ENCODE assay signal across 19 cellular contexts in genomic region chr1:76068542-76068941, GRCh38. TPM values are rescaled to one million over a fixed set of nuclear protein-coding genes. Genes with fewer than 3 reads are reported as not detected.
A peak's percentile ranks its signal among the peaks of the same experiment; 100 is the strongest.
DNase-seq lines count a peak whose midpoint lies in the region; ATAC-seq and TF ChIP-seq lines count a peak whose summit lies in the region.
"Had no signal": no experiment of that assay in that cellular context is flagged by ENCODE, and none has a peak within 500 bp of the region (broad histone marks: within the 10 kb centered on the region; RNA-seq: fewer than 3 reads in every experiment).

No MANE protein-coding gene starts in this region.

- H3K27ac Mint-ChIP-seq in activated naive CD8-positive, alpha-beta T cell treated with anti-CD3 and anti-CD28 coated beads, Interleukin-2, amount 50 U/mL, for 24 hours: no peak overlapping the region
- H3K27ac Mint-ChIP-seq: activated T-helper 17 cell treated with anti-CD3 and anti-CD28 coated beads, Interleukin-2, amount 50 U/mL, for 72 hours; T-helper 2 cell treated with Interferon-gamma antibody and Interleukin-4, amounts not matched to agents 5 μg/mL and 100 μg/mL, for 36 hours had no signal

- H3K27me3 ChIP-seq in BLaER1 (no peaks in the 10 kb centered on the region; the same call in 1 of the 2 replicates), upper lobe of left lung (no peaks in the 10 kb centered on the region)

- no peak overlapping the region for H3K9ac ChIP-seq in BLaER1

- DNase-seq in LHCN-M2 (ENCODE audit: low read depth): peak; percentile 45
- DNase-seq in dermis microvascular lymphatic vessel endothelial cell (ENCODE audit: low read depth in 2 of 2): peak; percentile 83
- peak; percentile 73 to 90 for DNase-seq in lung microvascular endothelial cell (ENCODE audit: low read depth in 2 of 2)
- DNase-seq in NCI-H446 (lab: John Stamatoyannopoulos, UW): no peak
- no peak for DNase-seq in activated naive CD8-positive, alpha-beta T cell treated with anti-CD3 and anti-CD28 coated beads, Interleukin-2, amount 50 U/mL, for 24 hours
- DNase-seq in upper lobe of left lung: no peak
- DNase-seq: activated CD4-positive, alpha-beta T cell treated with anti-CD3 and anti-CD28 coated beads, Interleukin-2, amount 50 U/mL, for 48 hours; caudate nucleus; erythroblast; GDM1; NCI-H1048; NCI-H446 treated with DMSO at 0.1 percent for 48 hours; stimulated activated naive CD4-positive, alpha-beta T cell treated with Interleukin-2 at 50 U/mL for 16 hours had no signal

- no peaks in the 10 kb centered on the region for H3K9me3 Mint-ChIP-seq in activated naive CD8-positive, alpha-beta T cell treated with anti-CD3 and anti-CD28 coated beads, Interleukin-2, amount 50 U/mL, for 24 hours
- H3K9me3 Mint-ChIP-seq: activated T-helper 17 cell treated with anti-CD3 and anti-CD28 coated beads, Interleukin-2, amount 50 U/mL, for 72 hours; T-helper 2 cell treated with Interferon-gamma antibody and Interleukin-4, amounts not matched to agents 5 μg/mL and 100 μg/mL, for 36 hours had no signal

- no peak for TF ChIP-seq CTCF in upper lobe of left lung (IDR thresholded peaks at IDR 0.05)

- H3K4me3 Mint-ChIP-seq in activated naive CD8-positive, alpha-beta T cell treated with anti-CD3 and anti-CD28 coated beads, Interleukin-2, amount 50 U/mL, for 24 hours: no peak overlapping the region
- H3K4me3 Mint-ChIP-seq: activated T-helper 17 cell treated with anti-CD3 and anti-CD28 coated beads, Interleukin-2, amount 50 U/mL, for 72 hours; T-helper 2 cell treated with Interferon-gamma antibody and Interleukin-4, amounts not matched to agents 5 μg/mL and 100 μg/mL, for 36 hours had no signal

- H3K4me2 ChIP-seq in BLaER1: peak overlapping the region; percentile 76

- H3K4me1 ChIP-seq in BLaER1: peaks cover 63% of the 10 kb centered on the region
- H3K4me1 ChIP-seq in upper lobe of left lung: peaks cover 0 to 10% (median under 1%) of the 10 kb centered on the region in 4 donors

- H3K4me1 Mint-ChIP-seq in activated naive CD8-positive, alpha-beta T cell treated with anti-CD3 and anti-CD28 coated beads, Interleukin-2, amount 50 U/mL, for 24 hours: peaks cover 3% of the 10 kb centered on the region
- H3K4me1 Mint-ChIP-seq: activated T-helper 17 cell treated with anti-CD3 and anti-CD28 coated beads, Interleukin-2, amount 50 U/mL, for 72 hours had no signal

- H3K9me3 ChIP-seq in BLaER1 (no peaks in the 10 kb centered on the region), upper lobe of left lung (no peaks in the 10 kb centered on the region)

- H3K27ac ChIP-seq in BLaER1 (no peak overlapping the region), upper lobe of left lung (no peak overlapping the region)

- H3K27me3 Mint-ChIP-seq in activated naive CD8-positive, alpha-beta T cell treated with anti-CD3 and anti-CD28 coated beads, Interleukin-2, amount 50 U/mL, for 24 hours: peaks cover 1% of the 10 kb centered on the region

- TF ChIP-seq EP300 in upper lobe of left lung (IDR thresholded peaks at IDR 0.05): no peak

- no peaks in the 10 kb centered on the region for H3K36me3 Mint-ChIP-seq in activated naive CD8-positive, alpha-beta T cell treated with anti-CD3 and anti-CD28 coated beads, Interleukin-2, amount 50 U/mL, for 24 hours (ENCODE audit: low read depth)

- WGBS in upper lobe of left lung, 2 donors: 79 to 89% methylated on average over 1 of the region's 1 CpG

- H3K36me3 ChIP-seq in BLaER1 (no peaks in the 10 kb centered on the region), upper lobe of left lung (no peaks in the 10 kb centered on the region)

- H3K4me3 ChIP-seq in BLaER1 (no peak overlapping the region), upper lobe of left lung (no peak overlapping the region)

- H4K20me1 ChIP-seq in BLaER1: no peaks in the 10 kb centered on the region

- no peak for TF ChIP-seq POLR2A in upper lobe of left lung (IDR thresholded peaks at IDR 0.05)

- no peak for ATAC-seq in HG03175 (IDR thresholded peaks at IDR 0.05; ENCODE audit: unreplicated experiment)
- ATAC-seq in activated naive CD8-positive, alpha-beta T cell treated with anti-CD3 and anti-CD28 coated beads, Interleukin-2, amount 50 U/mL, for 24 hours: no peak
- ATAC-seq in upper lobe of left lung (ENCODE audit: low FRiP score in 2 of 2): no peak
- ATAC-seq: activated T-helper 17 cell treated with anti-CD3 and anti-CD28 coated beads, Interleukin-2, amount 50 U/mL, for 72 hours; sciatic nerve had no signal

RNA-seq across cellular contexts. Expression of gene ST6GALNAC3, which starts 6.0 kb away (rescaled TPM):
- total RNA-seq in LHCN-M2 (2014; rRNA removed): under 0.01 TPM in 1 of 2 replicates, not detected in the other
- polyA plus RNA-seq in LHCN-M2 (2012): not detected
- 45.5 and 49.9 TPM in 2 replicates for total RNA-seq in dermis microvascular lymphatic vessel endothelial cell
- total RNA-seq in lung microvascular endothelial cell: 40.5 and 41.5 TPM in 2 replicates
- 10 to 100 TPM in 4 of 6 donors, 1 to 10 TPM in 2; 5.8 to 13.1 (median 11.3) TPM for total RNA-seq in upper lobe of left lung
- total RNA-seq: myocyte had no signal

Comparison
In these comparisons a context has a peak if more than half of its experiments do, and no peak if none do; other contexts are left out.
1. DNase-seq: peak in LHCN-M2 (single experiment), dermis microvascular lymphatic vessel endothelial cell (2 of 2) and lung microvascular endothelial cell (2 of 2); none in NCI-H446 (0 of 2), activated naive CD8-positive, alpha-beta T cell treated with anti-CD3 and anti-CD28 coated beads, Interleukin-2, amount 50 U/mL, for 24 hours (single experiment) and upper lobe of left lung (0 of 2).